Comparison of ENCODE assay signal across 14 cellular contexts in the genomic region with DNA sequence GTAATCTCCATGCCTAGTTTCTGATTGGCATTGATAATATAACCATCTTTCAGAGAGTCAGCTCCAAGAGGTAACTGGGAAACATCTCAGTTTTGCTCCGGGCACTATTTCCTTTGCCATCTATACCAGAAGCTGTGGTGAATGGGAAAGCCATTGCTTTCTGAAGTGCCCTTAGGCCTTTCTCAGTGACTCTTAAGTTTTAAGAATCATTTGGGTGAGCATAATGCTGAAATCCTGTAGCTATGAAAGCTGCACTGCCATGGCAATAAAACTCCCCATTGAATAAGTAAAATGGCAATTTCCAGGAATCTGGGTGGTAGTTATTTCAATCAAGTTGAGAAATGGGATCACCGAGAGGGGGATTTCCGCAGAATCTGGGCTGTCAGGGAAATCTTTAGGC. TPM values are rescaled to one million over a fixed set of nuclear protein-coding genes. Genes with fewer than 3 reads are reported as not detected.
DNase-seq lines count a peak whose midpoint lies in the region; ATAC-seq and TF ChIP-seq lines count a peak whose summit lies in the region.
"Had no signal": no experiment of that assay in that cellular context is flagged by ENCODE, and none has a peak within 500 bp of the region (broad histone marks: within the 10 kb centered on the region; RNA-seq: fewer than 3 reads in every experiment).

No MANE protein-coding gene starts in this region.

- no peak overlapping the region for H3K4me3 ChIP-seq in SJCRH30
- H3K4me3 ChIP-seq in hepatocyte = no peak overlapping the region

- 80% methylated on average over 3 of the region's 3 CpGs for WGBS in hepatocyte (ENCODE audit: low lambda C conversion rate, missing lambda C conversion rate)

- H4K20me1 ChIP-seq in hepatocyte (ENCODE audit: insufficient read depth, poor library complexity, severe bottlenecking) = no peaks in the 10 kb centered on the region

- TF ChIP-seq CTCF in hepatocyte (IDR thresholded peaks at IDR 0.05; ENCODE audit: poor library complexity) = no peak

- DNase-seq in DMS79 (lab: John Stamatoyannopoulos, UW) (peak; percentile 83), SJCRH30 (no peak), hepatocyte (ENCODE audit: low spot score) (no peak), renal cortical epithelial cell (ENCODE audit: low read depth) (peak; percentile 81)
- no peak for DNase-seq in activated effector memory CD4-positive, alpha-beta T cell treated with anti-CD3 and anti-CD28 coated beads, Interleukin-2, amount 50 U/mL, for 16 hours
- DNase-seq in activated effector memory CD4-positive, alpha-beta T cell treated with Interleukin-2 at 50 U/mL for 16 hours = no peak
- DNase-seq: activated CD8-positive, alpha-beta T cell treated with anti-CD3 and anti-CD28 coated beads, Interleukin-2, amount 10 ng/mL, durations not matched to agents 7 days and 5 days; activated gamma-delta T cell; glutamatergic neuron; naive B cell; NCI-H226; right cardiac atrium had no signal

- H3K9me3 ChIP-seq in SJCRH30 (replicated peaks) = peaks cover 2% of the 10 kb centered on the region; the same call in 1 of the 2 replicates
- no peaks in the 10 kb centered on the region for H3K9me3 ChIP-seq in hepatocyte (ENCODE audit: low read depth)

- peaks cover 88% of the 10 kb centered on the region for H3K79me2 ChIP-seq in hepatocyte

- ATAC-seq in GM19395 (IDR thresholded peaks at IDR 0.05; ENCODE audit: unreplicated experiment) = no peak
- ATAC-seq in HG03159 (IDR thresholded peaks at IDR 0.05; ENCODE audit: unreplicated experiment) = no peak
- ATAC-seq: activated CD8-positive, alpha-beta T cell treated with anti-CD3 and anti-CD28 coated beads, Interleukin-2, amount 10 ng/mL, durations not matched to agents 7 days and 5 days had no signal

- H3K27ac ChIP-seq in SJCRH30 (peak overlapping the region; percentile 53), hepatocyte (peak overlapping the region; percentile 75)

- H3K36me3 ChIP-seq in SJCRH30 (no peaks in the 10 kb centered on the region; the same call in 1 of the 2 replicates), hepatocyte (replicated peaks; ENCODE audit: insufficient read depth, low read depth) (no peaks in the 10 kb centered on the region)

- H3K27me3 ChIP-seq in SJCRH30 = no peaks in the 10 kb centered on the region
- no peaks in the 10 kb centered on the region for H3K27me3 ChIP-seq in hepatocyte

- peaks cover 48% of the 10 kb centered on the region for H3K4me1 ChIP-seq in SJCRH30
- H3K4me1 ChIP-seq in hepatocyte (ENCODE audit: insufficient read depth) = peaks cover 41% of the 10 kb centered on the region

- no peak overlapping the region for H2AFZ ChIP-seq in hepatocyte

- H3K9me2 ChIP-seq in hepatocyte (replicated peaks; ENCODE audit: insufficient read depth) = no peaks in the 10 kb centered on the region

- no peak overlapping the region for H3K4me2 ChIP-seq in hepatocyte

RNA-seq across cellular contexts. Expression of a gene that starts 26.9 kb away (rescaled TPM):
- total RNA-seq in SJCRH30 (2014; rRNA removed; shearing (Covaris generic)) = 160 and 172 TPM in 2 replicates
- 136 TPM in 2 replicates for total RNA-seq in hepatocyte
- polyA plus RNA-seq in hepatocyte = 47.1 and 60.1 TPM in 2 replicates
- 305 and 881 TPM in 2 replicates for total RNA-seq in renal cortical epithelial cell

Comparison
In these comparisons a context has a peak if more than half of its experiments do, and no peak if none do; other contexts are left out.
1. DNase-seq: peak in DMS79 (single experiment) and renal cortical epithelial cell (single experiment); none in SJCRH30 (0 of 2), hepatocyte (single experiment), activated effector memory CD4-positive, alpha-beta T cell treated with anti-CD3 and anti-CD28 coated beads, Interleukin-2, amount 50 U/mL, for 16 hours (single experiment) and activated effector memory CD4-positive, alpha-beta T cell treated with Interleukin-2 at 50 U/mL for 16 hours (single experiment).